ENCODE assay signal across 1 cellular context in genomic region chr16:21300309-21301167, GRCh38.
A peak's percentile ranks its signal among the peaks of the same experiment; 100 is the strongest.
TF ChIP-seq lines count a peak whose summit lies in the region.

No MANE protein-coding gene starts in this region.

TF ChIP-seq in HEK293, 187 proteins besides CTCF, POLR2A, EP300 and RAD21 (continued from another document and continues in another):
- TF ChIP-seq ZNF518A (tag by site-specific recombination; conservative IDR thresholded peaks at IDR 0.05; ENCODE audit: low read depth) = peak; percentile 67
- peak; percentile 84 for TF ChIP-seq ZNF639 (tag by site-specific recombination; IDR thresholded peaks at IDR 0.05)
- no peak for TF ChIP-seq ZBTB6 (tag by site-specific recombination; IDR thresholded peaks at IDR 0.05)
- peak; percentile 88 for TF ChIP-seq SP7 (tag by site-specific recombination; IDR thresholded peaks at IDR 0.05)
- TF ChIP-seq GLIS2 (tag by site-specific recombination; IDR thresholded peaks at IDR 0.05) = peak; percentile 57
- TF ChIP-seq ZNF335 (tag by site-specific recombination; conservative IDR thresholded peaks at IDR 0.05) = 0 out of 2 replicates have a peak, but pooled peaks have one; percentile 92
- TF ChIP-seq ZSCAN4 (tag by site-specific recombination; IDR thresholded peaks at IDR 0.05) = peak; percentile 49; the same call in 1 of the 2 replicates
- TF ChIP-seq ZNF398 (tag by site-specific recombination; IDR thresholded peaks at IDR 0.05) = 0 out of 2 replicates have a peak, but pooled peaks have one; percentile 27
- no peak for TF ChIP-seq ZNF658 (tag by site-specific recombination; IDR thresholded peaks at IDR 0.05)
- peak; percentile 92 for TF ChIP-seq PRDM1 (tag by site-specific recombination; IDR thresholded peaks at IDR 0.05)
- 0 out of 2 replicates have a peak, but pooled peaks have one; percentile 14 for TF ChIP-seq ZSCAN23 (tag by site-specific recombination; IDR thresholded peaks at IDR 0.05)
- peak; percentile 82 for TF ChIP-seq TSHZ1 (tag by site-specific recombination; IDR thresholded peaks at IDR 0.05; ENCODE audit: borderline replicate concordance)
- 0 out of 2 replicates have a peak, but pooled peaks have one; percentile 24 for TF ChIP-seq ZNF18 (tag by site-specific recombination; IDR thresholded peaks at IDR 0.05)
- peak; percentile 86 for TF ChIP-seq ZNF629 (tag by site-specific recombination; IDR thresholded peaks at IDR 0.05)
- peak; percentile 78 for TF ChIP-seq KLF10 (tag by site-specific recombination; IDR thresholded peaks at IDR 0.05)
- TF ChIP-seq ZBTB20 (tag by site-specific recombination; IDR thresholded peaks at IDR 0.05) = peak; percentile 48; the same call in 1 of the 2 replicates
- TF ChIP-seq INSM2 (tag by site-specific recombination; IDR thresholded peaks at IDR 0.05) = 0 out of 2 replicates have a peak, but pooled peaks have one; percentile 27
- TF ChIP-seq BCL11B (tag by site-specific recombination; IDR thresholded peaks at IDR 0.05; ENCODE audit: low read depth) = no peak
- TF ChIP-seq SP2 (tag by site-specific recombination; IDR thresholded peaks at IDR 0.05) = peak; percentile 93
- TF ChIP-seq KLF8 (tag by site-specific recombination; IDR thresholded peaks at IDR 0.05) = peak; percentile 77
- no peak for TF ChIP-seq ZNF48 (tag by site-specific recombination; IDR thresholded peaks at IDR 0.05)
- no peak for TF ChIP-seq ZNF423 (tag by site-specific recombination; IDR thresholded peaks at IDR 0.05)
- 0 out of 2 replicates have a peak, but pooled peaks have one; percentile 11 for TF ChIP-seq ZIC2 (tag by site-specific recombination; IDR thresholded peaks at IDR 0.05)
- TF ChIP-seq ZNF366 (tag by site-specific recombination; conservative IDR thresholded peaks at IDR 0.05) = peak; percentile 92
- TF ChIP-seq ZBTB17 (tag by site-specific recombination; IDR thresholded peaks at IDR 0.05) = peak; percentile 93
- peak; percentile 68 for TF ChIP-seq KLF17 (tag by site-specific recombination; IDR thresholded peaks at IDR 0.05)
- TF ChIP-seq ZBTB1 (tag by site-specific recombination; IDR thresholded peaks at IDR 0.05) = 0 out of 2 replicates have a peak, but pooled peaks have one; percentile 9
- TF ChIP-seq RBAK (tag by site-specific recombination; IDR thresholded peaks at IDR 0.05) = no peak
- TF ChIP-seq ZNF248 (tag by site-specific recombination; IDR thresholded peaks at IDR 0.05) = no peak
- no peak for TF ChIP-seq ZNF571 (tag by site-specific recombination; IDR thresholded peaks at IDR 0.05)
- 0 out of 2 replicates have a peak, but pooled peaks have one; percentile 22 for TF ChIP-seq BCL11A (tag by site-specific recombination; IDR thresholded peaks at IDR 0.05; ENCODE audit: low read depth)
- peak; percentile 52 for TF ChIP-seq SP3 (tag by site-specific recombination; IDR thresholded peaks at IDR 0.05)
- TF ChIP-seq ZNF341 (tag by site-specific recombination; IDR thresholded peaks at IDR 0.05; ENCODE audit: low read depth) = peak; percentile 80
- TF ChIP-seq GLI4 (tag by site-specific recombination; IDR thresholded peaks at IDR 0.05) = no peak
- no peak for TF ChIP-seq ZNF76 (tag by site-specific recombination; IDR thresholded peaks at IDR 0.05; ENCODE audit: borderline replicate concordance, low read depth)
- 0 out of 2 replicates have a peak, but pooled peaks have one; percentile 56 for TF ChIP-seq ZNF449 (tag by site-specific recombination; IDR thresholded peaks at IDR 0.05)
- no peak for TF ChIP-seq ZFP3 (tag by site-specific recombination; IDR thresholded peaks at IDR 0.05; ENCODE audit: low read depth)
